Comparison of ENCODE assay signal across 1 cellular context in genomic region chr22:45629469-45630089, GRCh38.
TF ChIP-seq lines count a peak whose summit lies in the region.

No MANE protein-coding gene starts in this region.

TF ChIP-seq in HepG2, 621 proteins besides CTCF, POLR2A, EP300 and RAD21 (continued from another document and continues in another):
- TF ChIP-seq ZNF318 (CRISPR knock-in tag; IDR thresholded peaks at IDR 0.05) (peak; percentile 82; the same call in 1 of the 2 replicates), NFATC3 (CRISPR knock-in tag; IDR thresholded peaks at IDR 0.05) (no peak), GATAD2A (CRISPR knock-in tag; IDR thresholded peaks at IDR 0.05) (peak; percentile 76; the same call in 1 of the 2 replicates), NCOA1 (CRISPR knock-in tag; IDR thresholded peaks at IDR 0.05) (no peak), ZNF414 (CRISPR knock-in tag; IDR thresholded peaks at IDR 0.05) (no peak), FOXO1 (CRISPR knock-in tag; IDR thresholded peaks at IDR 0.05) (peak; percentile 42; the same call in 1 of the 2 replicates), MAX (IDR thresholded peaks at IDR 0.05) (peak; percentile 82), HIC2 (CRISPR knock-in tag; IDR thresholded peaks at IDR 0.05; ENCODE audit: low read depth) (peak; percentile 37; the same call in 1 of the 2 replicates), ZNF567 (CRISPR knock-in tag; IDR thresholded peaks at IDR 0.05; ENCODE audit: borderline replicate concordance) (no peak), ZNF281 (CRISPR knock-in tag; IDR thresholded peaks at IDR 0.05; ENCODE audit: borderline replicate concordance) (no peak), PREB (CRISPR knock-in tag; IDR thresholded peaks at IDR 0.05) (no peak), ZNF552 (CRISPR knock-in tag; IDR thresholded peaks at IDR 0.05; ENCODE audit: borderline replicate concordance) (no peak), IKZF1 (IDR thresholded peaks at IDR 0.05) (no peak), HOXA3 (CRISPR knock-in tag; IDR thresholded peaks at IDR 0.05) (peak; percentile 79), ZNF761 (CRISPR knock-in tag; conservative IDR thresholded peaks at IDR 0.05) (no peak), ZNF256 (CRISPR knock-in tag; conservative IDR thresholded peaks at IDR 0.05) (no peak), ZNF607 (CRISPR knock-in tag; IDR thresholded peaks at IDR 0.05; ENCODE audit: borderline replicate concordance) (no peak), ZNF670 (CRISPR knock-in tag; IDR thresholded peaks at IDR 0.05; ENCODE audit: borderline replicate concordance) (no peak), FIP1L1 (IDR thresholded peaks at IDR 0.05; ENCODE audit: borderline replicate concordance, insufficient read depth, low read depth, low read length) (no peak), ZNF891 (CRISPR knock-in tag; IDR thresholded peaks at IDR 0.05) (no peak), SNAPC5 (CRISPR knock-in tag; IDR thresholded peaks at IDR 0.05; ENCODE audit: borderline replicate concordance) (no peak), TGIF2 (CRISPR knock-in tag; IDR thresholded peaks at IDR 0.05) (no peak), ZXDC (CRISPR knock-in tag; IDR thresholded peaks at IDR 0.05) (no peak), STAT5B (CRISPR knock-in tag; IDR thresholded peaks at IDR 0.05) (no peak), GRHL1 (CRISPR knock-in tag; conservative IDR thresholded peaks at IDR 0.05) (no peak), SSRP1 (CRISPR knock-in tag; IDR thresholded peaks at IDR 0.05) (no peak), ZBTB2 (CRISPR knock-in tag; IDR thresholded peaks at IDR 0.05; ENCODE audit: low read depth) (no peak), ZNF580 (CRISPR knock-in tag; IDR thresholded peaks at IDR 0.05; ENCODE audit: borderline replicate concordance, low read depth) (no peak), XRCC5 (optimal IDR thresholded peaks at IDR 0.05; ENCODE audit: low read length) (no peak)
